ENCODE assay signal across 8 cellular contexts in genomic region chr14:105475916-105476845, GRCh38. TPM values are rescaled to one million over a fixed set of nuclear protein-coding genes. Genes with fewer than 3 reads are reported as not detected.
DNase-seq lines count a peak whose midpoint lies in the region; ATAC-seq, FAIRE-seq and TF ChIP-seq lines count a peak whose summit lies in the region.

No MANE protein-coding gene starts in this region.

- H3K9ac ChIP-seq in keratinocyte (ENCODE audit: control insufficient read depth, extremely low read depth, insufficient read depth, low read length): no peak overlapping the region
- no peak overlapping the region for H3K9ac ChIP-seq in smooth muscle cell (ENCODE audit: low read depth)

- H3F3A ChIP-seq in smooth muscle cell (ENCODE audit: low read depth): no peaks in the 10 kb centered on the region
- peaks cover 25% of the 10 kb centered on the region for H3F3A ChIP-seq in PC-9 (ENCODE audit: insufficient read depth, low read depth)

- ATAC-seq in body of pancreas (peak; percentile 16), HG03457 (IDR thresholded peaks at IDR 0.05; ENCODE audit: unreplicated experiment) (no peak), HG03342 (IDR thresholded peaks at IDR 0.05; ENCODE audit: unreplicated experiment) (no peak)

- POLR2A ChIA-PET in PC-9 (lab: Charles Lee; ENCODE audit: unreplicated experiment): no interaction called here

- no peaks in the 10 kb centered on the region for H3K9me1 ChIP-seq in keratinocyte (ENCODE audit: control insufficient read depth, extremely low read depth, insufficient read depth, low read length)

- DNase-seq in LHCN-M2 (ENCODE audit: low read depth): peak; percentile 76
- DNase-seq in body of pancreas: peak; percentile 64 to 74 (median 72)
- DNase-seq in keratinocyte (ENCODE audit: low read depth, low spot score): no peak
- no peak for DNase-seq in smooth muscle cell (lab: John Stamatoyannopoulos, UW; ENCODE audit: unreplicated experiment)
- no peak for DNase-seq in HuH-7.5 (ENCODE audit: low spot score)
- DNase-seq in PC-9: no peak

- H3K27me3 ChIP-seq in body of pancreas: peaks cover 0 to 15% of the 10 kb centered on the region in 2 donors
- H3K27me3 ChIP-seq in keratinocyte (ENCODE audit: control insufficient read depth, extremely low read depth, insufficient read depth, low read length): peaks cover 17% of the 10 kb centered on the region
- peaks cover 27% of the 10 kb centered on the region for H3K27me3 ChIP-seq in smooth muscle cell (ENCODE audit: low read depth)
- no peaks in the 10 kb centered on the region for H3K27me3 ChIP-seq in PC-9 (ENCODE audit: insufficient read depth, low read depth)

- dilution Hi-C loops in keratinocyte (cut with MboI; ENCODE audit: extremely low pct_ligation_motif_present, low sequenced_read_pairs): no loop called here

- H3K79me2 ChIP-seq in keratinocyte (ENCODE audit: control insufficient read depth, insufficient read depth, low read length) (no peaks in the 10 kb centered on the region), smooth muscle cell (ENCODE audit: low read depth) (no peaks in the 10 kb centered on the region), PC-9 (ENCODE audit: low read depth) (no peaks in the 10 kb centered on the region)

- H4K20me1 ChIP-seq in keratinocyte (ENCODE audit: control insufficient read depth, extremely low read depth, insufficient read depth, low read length): peaks cover 4% of the 10 kb centered on the region
- peaks cover 2% of the 10 kb centered on the region for H4K20me1 ChIP-seq in smooth muscle cell (ENCODE audit: low read depth)
- H4K20me1 ChIP-seq in PC-9 (ENCODE audit: insufficient read depth): no peaks in the 10 kb centered on the region; the same call in 1 of the 2 replicates

- no peak for FAIRE-seq in keratinocyte (lab: Jason Lieb, UNC)

- no peak overlapping the region for H2AFZ ChIP-seq in keratinocyte (ENCODE audit: control insufficient read depth, low read length)
- H2AFZ ChIP-seq in smooth muscle cell (ENCODE audit: low read depth): no peak overlapping the region
- no peak overlapping the region for H2AFZ ChIP-seq in PC-9

- no peak overlapping the region for H3K4me3 ChIP-seq in body of pancreas
- H3K4me3 ChIP-seq in keratinocyte (ENCODE audit: control insufficient read depth in 2 of 3, extremely low read depth in 1 of 3, insufficient read depth in 2 of 3, low read depth in 1 of 3, low read length in 3 of 3): no peak overlapping the region
- H3K4me3 ChIP-seq in smooth muscle cell: no peak overlapping the region
- no peak overlapping the region for H3K4me3 ChIP-seq in PC-9

- intact Hi-C loops in body of pancreas (cut with DNase I) (no loop called here), PC-9 (cut with micrococcal nuclease; ENCODE audit: unreplicated experiment) (no loop called here)

- peak overlapping the region; percentile 53 to 87 (median 80) for H3K27ac ChIP-seq in body of pancreas
- no peak overlapping the region for H3K27ac ChIP-seq in keratinocyte (ENCODE audit: control insufficient read depth, insufficient read depth, low read length)
- H3K27ac ChIP-seq in smooth muscle cell (ENCODE audit: low read depth): no peak overlapping the region
- no peak overlapping the region for H3K27ac ChIP-seq in PC-9

- H3K4me2 ChIP-seq in keratinocyte (ENCODE audit: control insufficient read depth, extremely low read depth, insufficient read depth, low read depth, low read length) (peak overlapping the region; percentile 60), smooth muscle cell (peak overlapping the region; percentile 96), PC-9 (no peak overlapping the region)

- CTCF ChIA-PET in PC-9 (lab: Charles Lee): no interaction called here

- peak in 2 of 3 donors; percentile 48 to 49 for TF ChIP-seq POLR2A in body of pancreas (IDR thresholded peaks at IDR 0.05)

- WGBS in body of pancreas, 2 donors: 23 to 24% methylated on average over 6 to 30 of the region's 30 CpGs
- 63% methylated on average over 28 of the region's 30 CpGs for WGBS in smooth muscle cell (ENCODE audit: low lambda C conversion rate)

- no peaks in the 10 kb centered on the region for H3K9me2 ChIP-seq in PC-9 (ENCODE audit: insufficient read depth)

- H3K9me3 ChIP-seq in body of pancreas: no peaks in the 10 kb centered on the region
- no peaks in the 10 kb centered on the region for H3K9me3 ChIP-seq in keratinocyte (ENCODE audit: control insufficient read depth, low read depth, low read length)
- no peaks in the 10 kb centered on the region for H3K9me3 ChIP-seq in smooth muscle cell (replicated peaks; ENCODE audit: low read depth)
- no peaks in the 10 kb centered on the region for H3K9me3 ChIP-seq in PC-9 (ENCODE audit: insufficient read depth, low read depth)

- H3K36me3 ChIP-seq in body of pancreas (replicated peaks in 1 of 2; ENCODE audit: insufficient read depth in 1 of 2, low read depth in 2 of 2) (no peaks in the 10 kb centered on the region), keratinocyte (ENCODE audit: control insufficient read depth in 2 of 2, extremely low read depth in 1 of 2, insufficient read depth in 2 of 2, low read length in 2 of 2) (no peaks in the 10 kb centered on the region), smooth muscle cell (ENCODE audit: low read depth) (no peaks in the 10 kb centered on the region), PC-9 (ENCODE audit: low read depth) (no peaks in the 10 kb centered on the region)

- TF ChIP-seq CTCF in body of pancreas (IDR thresholded peaks at IDR 0.05) (no peak), keratinocyte (optimal IDR thresholded peaks at IDR 0.05 in 1 of 3, IDR thresholded peaks at IDR 0.05 in 1 of 3, conservative IDR thresholded peaks at IDR 0.05 in 1 of 3; ENCODE audit: extremely low read depth in 1 of 3, insufficient read depth in 2 of 3, low read length in 3 of 3) (no peak), smooth muscle cell (IDR thresholded peaks at IDR 0.05; ENCODE audit: borderline replicate concordance, insufficient read depth, poor library complexity, severe bottlenecking) (no peak), PC-9 (conservative IDR thresholded peaks at IDR 0.05) (no peak)

- no TSS peak for BruUV-seq in PC-9 (replicated peaks; lab: Mats Ljungman, UMichigan)

- peaks cover 70% of the 10 kb centered on the region for H3K4me1 ChIP-seq in body of pancreas
- H3K4me1 ChIP-seq in keratinocyte (ENCODE audit: control insufficient read depth, extremely low read depth, insufficient read depth, low read length): peaks cover 20% of the 10 kb centered on the region
- H3K4me1 ChIP-seq in smooth muscle cell (ENCODE audit: low read depth): peaks cover 14% of the 10 kb centered on the region
- H3K4me1 ChIP-seq in PC-9 (replicated peaks; ENCODE audit: insufficient read depth): peaks cover 31% of the 10 kb centered on the region

RNA-seq across cellular contexts. Expression of gene CRIP2, which starts 1.6 kb away (rescaled TPM):
- total RNA-seq in LHCN-M2 (2014; rRNA removed): 152 and 159 TPM in 2 replicates
- polyA plus RNA-seq in LHCN-M2 (2012): 165 TPM
- 10 to 100 TPM; 65.9 to 96.6 TPM for total RNA-seq in body of pancreas
- polyA plus RNA-seq in keratinocyte: 4.8 to 12.7 TPM (median 5.7 TPM) in 3 replicates
- 0.61 TPM for polyA plus RNA-seq in keratinocyte (2011; ENCODE audit: low read depth)
- 3.7 and 13.9 TPM in 2 replicates for polyA plus RNA-seq in keratinocyte (2011; cell fraction: cytosol; rRNA removed)
- polyA plus RNA-seq in keratinocyte (2011; cell fraction: nucleus; rRNA removed): 5.7 and 7.8 TPM in 2 replicates
- polyA plus RNA-seq in keratinocyte (2012; ENCODE audit: low replicate concordance): 6.0 and 8.3 TPM in 2 replicates
- polyA minus RNA-seq in keratinocyte: 1.2 to 5.3 TPM (median 3.8 TPM) in 3 replicates
- polyA minus RNA-seq in keratinocyte (2011; cell fraction: cytosol; rRNA and poly(A)+ RNA removed): 18.0 TPM
- polyA minus RNA-seq in keratinocyte (2011; cell fraction: nucleus; rRNA and poly(A)+ RNA removed): 1.6 and 3.7 TPM in 2 replicates
- total RNA-seq in smooth muscle cell: 7.6 and 14.1 TPM in 2 replicates
- polyA plus RNA-seq in smooth muscle cell: 38.1 and 45.7 TPM in 2 replicates
- 42.5 and 50.2 TPM in 2 replicates for total RNA-seq in PC-9 (2021)

RNA-seq across cellular contexts. Expression of gene CRIP1, which starts 10.5 kb away (rescaled TPM):
- total RNA-seq in LHCN-M2 (2014; rRNA removed) (not detected in 2 replicates), body of pancreas (1 to 10 TPM; 2.6 to 5.4 TPM), smooth muscle cell (0.27 and 4.9 TPM in 2 replicates), PC-9 (2021) (296 and 374 TPM in 2 replicates)
- 0.79 TPM for polyA plus RNA-seq in LHCN-M2 (2012)
- polyA plus RNA-seq in keratinocyte (1.1 to 1.7 TPM (median 1.3 TPM) in 3 replicates), smooth muscle cell (31.8 and 40.6 TPM in 2 replicates)
- polyA plus RNA-seq in keratinocyte (2011; ENCODE audit: low read depth): not detected
- 0.23 and 1.0 TPM in 2 replicates for polyA plus RNA-seq in keratinocyte (2011; cell fraction: cytosol; rRNA removed)
- polyA plus RNA-seq in keratinocyte (2011; cell fraction: nucleus; rRNA removed): 0.27 and 0.85 TPM in 2 replicates
- polyA plus RNA-seq in keratinocyte (2012; ENCODE audit: low replicate concordance): 2.2 TPM in 1 of 2 replicates, not detected in the other
- polyA minus RNA-seq in keratinocyte: not detected in 3 replicates
- not detected for polyA minus RNA-seq in keratinocyte (2011; cell fraction: cytosol; rRNA and poly(A)+ RNA removed)
- polyA minus RNA-seq in keratinocyte (2011; cell fraction: nucleus; rRNA and poly(A)+ RNA removed): 1.8 TPM in 1 of 2 replicates, not detected in the other

RNA-seq across cellular contexts. Expression of gene TEDC1, which starts 14.9 kb away (rescaled TPM):
- total RNA-seq in LHCN-M2 (2014; rRNA removed) (25.5 and 29.0 TPM in 2 replicates), body of pancreas (10 to 100 TPM in 1 of 2 donors, 1 to 10 TPM in 1; 1.6 to 12.2 TPM), smooth muscle cell (3.8 and 3.9 TPM in 2 replicates), PC-9 (2021) (21.2 and 31.9 TPM in 2 replicates)
- polyA plus RNA-seq in LHCN-M2 (2012): 8.8 TPM
- polyA plus RNA-seq in keratinocyte (4.2 to 5.0 TPM (median 5.0 TPM) in 3 replicates), smooth muscle cell (4.7 and 8.2 TPM in 2 replicates)
- polyA plus RNA-seq in keratinocyte (2011; ENCODE audit: low read depth): 0.85 TPM
- 1.6 and 5.4 TPM in 2 replicates for polyA plus RNA-seq in keratinocyte (2011; cell fraction: cytosol; rRNA removed)
- polyA plus RNA-seq in keratinocyte (2011; cell fraction: nucleus; rRNA removed): 5.5 and 5.6 TPM in 2 replicates
- polyA plus RNA-seq in keratinocyte (2012; ENCODE audit: low replicate concordance): 2.0 and 10.5 TPM in 2 replicates
- polyA minus RNA-seq in keratinocyte: 2.0 to 6.2 TPM (median 3.5 TPM) in 3 replicates
- polyA minus RNA-seq in keratinocyte (2011; cell fraction: cytosol; rRNA and poly(A)+ RNA removed): 8.6 TPM
- 2.7 and 3.4 TPM in 2 replicates for polyA minus RNA-seq in keratinocyte (2011; cell fraction: nucleus; rRNA and poly(A)+ RNA removed)

RNA-seq across cellular contexts. Expression of gene TMEM121, which starts 50.2 kb away (rescaled TPM):
- total RNA-seq in LHCN-M2 (2014; rRNA removed) (11.0 and 12.2 TPM in 2 replicates), body of pancreas (10 to 100 TPM in 1 of 2 donors, 1 to 10 TPM in 1; 4.2 to 13.8 TPM), smooth muscle cell (2.6 and 7.0 TPM in 2 replicates), PC-9 (2021) (1.0 and 1.1 TPM in 2 replicates)
- polyA plus RNA-seq in LHCN-M2 (2012): 2.7 TPM
- polyA plus RNA-seq in keratinocyte (0.18 to 0.31 TPM (median 0.23 TPM) in 3 replicates), smooth muscle cell (7.2 and 12.1 TPM in 2 replicates)
- not detected for polyA plus RNA-seq in keratinocyte (2011; ENCODE audit: low read depth)
- 0.05 and 0.53 TPM in 2 replicates for polyA plus RNA-seq in keratinocyte (2011; cell fraction: cytosol; rRNA removed)
- polyA plus RNA-seq in keratinocyte (2011; cell fraction: nucleus; rRNA removed): 0.14 and 0.20 TPM in 2 replicates
- polyA plus RNA-seq in keratinocyte (2012; ENCODE audit: low replicate concordance): 0.14 and 0.74 TPM in 2 replicates
- 0.13 to 0.20 TPM in 2 of 3 replicates, not detected in the other for polyA minus RNA-seq in keratinocyte
- polyA minus RNA-seq in keratinocyte (2011; cell fraction: cytosol; rRNA and poly(A)+ RNA removed): not detected
- 0.39 TPM in 1 of 2 replicates, not detected in the other for polyA minus RNA-seq in keratinocyte (2011; cell fraction: nucleus; rRNA and poly(A)+ RNA removed)

RNA-seq across cellular contexts. Expression of gene MTA1, which starts 56.6 kb away (rescaled TPM):
- total RNA-seq in LHCN-M2 (2014; rRNA removed) (46.7 and 47.9 TPM in 2 replicates), body of pancreas (10 to 100 TPM; 69.8 to 92.6 TPM), smooth muscle cell (25.5 and 41.3 TPM in 2 replicates), PC-9 (2021) (124 and 147 TPM in 2 replicates)
- polyA plus RNA-seq in LHCN-M2 (2012): 37.4 TPM
- polyA plus RNA-seq in keratinocyte (33.6 to 50.0 TPM (median 49.2 TPM) in 3 replicates), smooth muscle cell (48.7 and 60.4 TPM in 2 replicates)
- 12.2 TPM for polyA plus RNA-seq in keratinocyte (2011; ENCODE audit: low read depth)
- 23.2 and 41.5 TPM in 2 replicates for polyA plus RNA-seq in keratinocyte (2011; cell fraction: cytosol; rRNA removed)
- polyA plus RNA-seq in keratinocyte (2011; cell fraction: nucleus; rRNA removed): 122 and 149 TPM in 2 replicates
- 29.4 and 50.2 TPM in 2 replicates for polyA plus RNA-seq in keratinocyte (2012; ENCODE audit: low replicate concordance)
- 27.7 to 79.2 TPM (median 35.9 TPM) in 3 replicates for polyA minus RNA-seq in keratinocyte
- polyA minus RNA-seq in keratinocyte (2011; cell fraction: cytosol; rRNA and poly(A)+ RNA removed): 90.4 TPM
- 59.6 and 63.2 TPM in 2 replicates for polyA minus RNA-seq in keratinocyte (2011; cell fraction: nucleus; rRNA and poly(A)+ RNA removed)

Comparison
In these comparisons a context has a peak if more than half of its experiments do, and no peak if none do; other contexts are left out.
1. DNase-seq: peak in LHCN-M2 (single experiment) and body of pancreas (4 of 4); none in keratinocyte (single experiment), smooth muscle cell (single experiment), HuH-7.5 (single experiment) and PC-9 (0 of 2).
2. H3K27ac ChIP-seq: peak in body of pancreas (4 of 4); none in keratinocyte (single experiment), smooth muscle cell (single experiment) and PC-9 (single experiment).
3. RNA of gene CRIP1, which starts 10.5 kb away (total RNA-seq): 296 to 374 TPM in PC-9; 2.6 to 5.4 TPM in body of pancreas, 0.27 to 4.9 TPM in smooth muscle cell and not detected in LHCN-M2; every median in the first group is over 10 times any median in the second.